Comparison of ENCODE assay signal across 1 cellular context in the genomic region with DNA sequence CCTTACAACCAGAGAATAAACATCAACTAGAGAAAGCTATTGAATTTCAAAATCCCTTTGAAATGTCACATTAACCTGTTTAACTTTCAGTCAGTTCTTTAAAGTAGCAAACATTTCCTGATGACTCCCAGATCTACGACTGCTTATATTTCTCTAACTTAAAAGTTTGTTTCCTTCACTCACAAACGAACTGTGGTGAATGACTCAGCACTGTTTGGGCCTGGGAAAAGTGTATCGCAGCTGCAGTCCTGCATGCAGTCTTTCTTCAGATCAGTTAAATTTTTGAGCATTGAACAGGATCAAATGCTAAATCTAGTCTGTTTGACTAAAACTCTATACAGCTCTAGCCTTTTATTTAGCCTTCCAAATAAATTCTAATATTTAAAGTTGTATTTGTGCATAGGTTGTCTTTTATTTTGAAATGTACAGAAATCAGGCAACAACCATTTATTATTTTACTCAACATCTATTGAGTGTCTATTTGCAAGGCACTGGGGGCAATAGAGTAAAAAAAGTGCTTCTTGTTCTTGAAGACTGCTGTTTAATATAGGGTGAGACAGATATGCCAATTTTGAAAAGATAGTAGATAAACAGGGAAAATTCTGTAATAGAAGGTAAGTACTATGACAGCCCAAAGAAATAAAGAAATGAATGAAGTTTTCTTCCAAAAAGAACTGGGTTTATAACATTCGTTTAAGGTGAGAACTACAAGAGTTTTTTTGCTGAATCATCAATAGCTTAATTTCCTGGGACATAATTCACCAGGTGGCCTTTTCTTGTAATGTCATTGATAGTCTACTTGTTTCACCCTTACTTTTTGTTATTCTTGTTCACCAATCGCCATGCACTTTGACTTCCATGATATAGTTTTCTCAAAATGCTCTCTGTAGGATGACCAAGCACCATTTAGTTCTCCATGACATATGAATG.
A peak's percentile ranks its signal among the peaks of the same experiment; 100 is the strongest.
TF ChIP-seq lines count a peak whose summit lies in the region.

No MANE protein-coding gene starts in this region.

TF ChIP-seq in H1, 55 proteins besides CTCF, POLR2A, EP300 and RAD21 (continued from another document):
- TF ChIP-seq SP4 (IDR thresholded peaks at IDR 0.05; ENCODE audit: low read length), result no peak
- no peak for TF ChIP-seq NRF1 (IDR thresholded peaks at IDR 0.05; ENCODE audit: low read depth, low read length)
- TF ChIP-seq RXRA (IDR thresholded peaks at IDR 0.05; ENCODE audit: insufficient read depth, low read depth, low read length), result no peak
- no peak for TF ChIP-seq EZH2 (IDR thresholded peaks at IDR 0.05; ENCODE audit: low read depth, low read length, severe bottlenecking)
- TF ChIP-seq MAFK (IDR thresholded peaks at IDR 0.05; ENCODE audit: low read depth, low read length), result peak; percentile 87
- no peak for TF ChIP-seq FOSL1 (IDR thresholded peaks at IDR 0.05; ENCODE audit: insufficient read depth, low read depth, low read length)
